10 cellular contexts compared by ENCODE assay signal in the genomic region with DNA sequence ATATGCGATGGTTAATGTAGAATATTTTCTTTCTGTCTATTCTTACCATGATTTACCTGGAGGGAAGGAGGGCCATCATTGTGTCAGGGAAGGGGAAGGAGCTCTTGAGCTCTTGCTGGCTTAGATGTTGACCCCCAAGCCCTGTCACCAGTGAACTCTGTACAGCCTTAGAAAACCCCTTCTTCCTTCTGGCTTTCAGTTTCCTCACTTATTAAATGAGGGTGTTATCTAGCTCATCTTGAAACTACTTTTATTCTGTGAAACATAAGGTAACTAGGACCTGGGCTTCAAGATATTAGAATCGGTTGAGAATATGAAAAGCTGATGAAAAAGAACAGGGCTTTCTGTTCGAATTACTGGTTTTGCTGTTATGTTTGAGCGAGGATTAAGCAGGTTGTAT. TPM values are rescaled to one million over a fixed set of nuclear protein-coding genes. Genes with fewer than 3 reads are reported as not detected.
DNase-seq lines count a peak whose midpoint lies in the region; ATAC-seq and TF ChIP-seq lines count a peak whose summit lies in the region.
"Had no signal": no experiment of that assay in that cellular context is flagged by ENCODE, and none has a peak within 500 bp of the region (broad histone marks: within the 10 kb centered on the region; RNA-seq: fewer than 3 reads in every experiment).

No MANE protein-coding gene starts in this region.

- H2AFZ ChIP-seq in smooth muscle cell (ENCODE audit: low read depth), result no peak overlapping the region
- H2AFZ ChIP-seq: neural progenitor cell had no signal

- WGBS in smooth muscle cell (ENCODE audit: low lambda C conversion rate), result 86% methylated on average over 4 of the region's 4 CpGs

- H3K4me3 ChIP-seq in smooth muscle cell, result no peak overlapping the region
- H3K4me3 ChIP-seq: neural progenitor cell had no signal

- H3K79me2 ChIP-seq in smooth muscle cell (ENCODE audit: low read depth), result peaks cover 67% of the 10 kb centered on the region

- no peak overlapping the region for H3K9ac ChIP-seq in smooth muscle cell (ENCODE audit: low read depth)
- H3K9ac ChIP-seq: neural progenitor cell had no signal

- H3K9me3 ChIP-seq in smooth muscle cell (replicated peaks; ENCODE audit: low read depth), result no peaks in the 10 kb centered on the region

- peaks cover 17% of the 10 kb centered on the region for H3K36me3 ChIP-seq in smooth muscle cell (ENCODE audit: low read depth)

- H3F3A ChIP-seq in smooth muscle cell (ENCODE audit: low read depth), result peaks cover 5% of the 10 kb centered on the region

- ATAC-seq in GM19023 (IDR thresholded peaks at IDR 0.05; ENCODE audit: unreplicated experiment) (peak; percentile 82), GM21737 (IDR thresholded peaks at IDR 0.05; ENCODE audit: unreplicated experiment) (peak; percentile 66), HG03280 (IDR thresholded peaks at IDR 0.05; ENCODE audit: unreplicated experiment) (peak; percentile 56)

- no peak for DNase-seq in smooth muscle cell (lab: John Stamatoyannopoulos, UW; ENCODE audit: unreplicated experiment)
- DNase-seq in stimulated activated CD4-positive, alpha-beta T cell treated with anti-CD3 and anti-CD28 coated beads, Interleukin-4, amount 100 ng/mL, for 24 hours, result no peak
- no peak for DNase-seq in DMS114 treated with DMSO at 0.1 percent for 48 hours (lab: John Stamatoyannopoulos, UW; ENCODE audit: unreplicated experiment)
- no peak for DNase-seq in H4 (ENCODE audit: low spot score)
- DNase-seq: activated naive CD4-positive, alpha-beta T cell treated with anti-CD3 and anti-CD28 coated beads, Interleukin-2, amount 50 U/mL, for 16 hours; effector CD4-positive, alpha-beta T cell had no signal

- H3K27ac ChIP-seq in smooth muscle cell (ENCODE audit: low read depth), result peak overlapping the region; percentile 92
- H3K27ac ChIP-seq: neural progenitor cell had no signal

- H3K4me1 ChIP-seq in smooth muscle cell (ENCODE audit: low read depth), result peaks cover 50% of the 10 kb centered on the region

- H3K27me3 ChIP-seq in smooth muscle cell (ENCODE audit: low read depth), result no peaks in the 10 kb centered on the region
- H3K27me3 ChIP-seq: neural progenitor cell had no signal

- no peak for TF ChIP-seq CTCF in smooth muscle cell (IDR thresholded peaks at IDR 0.05; ENCODE audit: borderline replicate concordance, insufficient read depth, poor library complexity, severe bottlenecking)

- H3K4me2 ChIP-seq in smooth muscle cell, result peak overlapping the region; percentile 79
- H3K4me2 ChIP-seq: neural progenitor cell had no signal

- H4K20me1 ChIP-seq in smooth muscle cell (ENCODE audit: low read depth), result peaks cover 51% of the 10 kb centered on the region

RNA-seq across cellular contexts. Expression of gene UTS2B, which starts 25.1 kb away (rescaled TPM):
- 0.13 and 1.1 TPM in 2 replicates for total RNA-seq in smooth muscle cell
- 0.56 TPM in 1 of 2 replicates, not detected in the other for polyA plus RNA-seq in smooth muscle cell
- 0.95 TPM in 1 of 2 replicates, not detected in the other for total RNA-seq in H4 (2014; rRNA removed; shearing (Covaris generic))

RNA-seq across cellular contexts. Expression of gene CCDC50, which starts 26.2 kb away (rescaled TPM):
- 53.9 and 58.7 TPM in 2 replicates for total RNA-seq in smooth muscle cell
- 31.7 and 42.9 TPM in 2 replicates for polyA plus RNA-seq in smooth muscle cell
- total RNA-seq in H4 (2014; rRNA removed; shearing (Covaris generic)), result 106 and 121 TPM in 2 replicates
